ENCODE assay signal across 23 cellular contexts in the genomic region with DNA sequence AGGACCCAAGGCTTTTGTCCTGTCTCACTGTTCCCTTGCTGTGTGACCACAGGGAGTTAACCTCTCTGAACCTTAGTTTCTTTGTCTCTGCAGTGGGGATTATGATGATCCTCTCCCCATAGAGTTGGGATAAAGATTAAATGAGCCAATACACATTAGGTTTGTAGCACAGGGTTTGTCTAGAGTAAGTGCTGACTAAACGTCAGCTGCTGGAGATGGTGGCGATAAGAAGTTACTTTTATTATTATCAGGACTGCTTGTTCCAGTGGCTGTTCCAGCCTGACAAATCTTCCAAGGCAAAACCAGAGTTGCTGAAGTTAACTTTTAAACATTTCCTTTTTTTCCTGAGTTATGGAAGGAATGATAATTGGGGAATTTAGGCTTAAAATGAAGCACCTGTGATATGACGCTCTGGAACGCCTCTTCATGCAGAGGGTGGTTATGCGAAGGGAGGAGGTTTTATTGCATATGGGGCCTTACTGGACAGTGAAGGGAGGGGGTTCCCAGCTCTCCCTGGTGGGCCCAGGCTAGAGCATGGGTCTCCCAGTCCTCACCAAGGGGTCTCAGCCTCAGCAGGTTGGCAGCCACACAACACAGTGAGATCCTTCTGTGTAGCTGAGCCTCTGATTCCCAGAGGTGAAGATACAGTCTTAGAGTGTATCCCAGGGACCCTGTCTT. TPM values are rescaled to one million over a fixed set of nuclear protein-coding genes. Genes with fewer than 3 reads are reported as not detected.
DNase-seq lines count a peak whose midpoint lies in the region; ATAC-seq and FAIRE-seq lines count a peak whose summit lies in the region.
"Had no signal": no experiment of that assay in that cellular context is flagged by ENCODE, and none has a peak within 500 bp of the region (broad histone marks: within the 10 kb centered on the region; RNA-seq: fewer than 3 reads in every experiment).

No MANE protein-coding gene starts in this region.

- H3K4me1 Mint-ChIP-seq in immature natural killer cell (peaks cover 91 to 95% of the 10 kb centered on the region in 2 donors), T-cell (peaks cover 12 to 53% (median 15%) of the 10 kb centered on the region in 3 donors)
- peaks cover 92% of the 10 kb centered on the region for H3K4me1 Mint-ChIP-seq in stimulated activated memory B cell treated with anti-CD40 and anti-IgM and Interleukin-4, amounts not matched to agents 10 μg/mL and 1 μg/mL and 100 μg/mL, for 72 hours

- POLR2A ChIA-PET in T-cell (lab: Charles Lee), result no interaction called here

- H3K27me3 Mint-ChIP-seq in immature natural killer cell (ENCODE audit: low read depth in 3 of 3), result peaks cover 12 to 32% (median 12%) of the 10 kb centered on the region in 3 donors
- H3K27me3 Mint-ChIP-seq in stimulated activated memory B cell treated with anti-CD40 and anti-IgM and Interleukin-4, amounts not matched to agents 10 μg/mL and 1 μg/mL and 100 μg/mL, for 72 hours, result no peaks in the 10 kb centered on the region
- H3K27me3 Mint-ChIP-seq in T-cell, result peaks cover 0 to 7% of the 10 kb centered on the region in 2 donors
- H3K27me3 Mint-ChIP-seq: activated CD4-positive, alpha-beta T cell treated with anti-CD3 and anti-CD28 coated beads for 36 hours had no signal

- CTCF ChIA-PET in T-cell (lab: Charles Lee), result no interaction called here

- peak; percentile 26 for FAIRE-seq in GM19239 (lab: Jason Lieb, UNC)

- H3K27ac Mint-ChIP-seq in immature natural killer cell, result peak overlapping the region; percentile 96 to 100 (median 99)
- peak overlapping the region; percentile 99 for H3K27ac Mint-ChIP-seq in stimulated activated memory B cell treated with anti-CD40 and anti-IgM and Interleukin-4, amounts not matched to agents 10 μg/mL and 1 μg/mL and 100 μg/mL, for 72 hours
- no peak overlapping the region for H3K27ac Mint-ChIP-seq in T-cell
- H3K27ac Mint-ChIP-seq: activated CD4-positive, alpha-beta T cell treated with anti-CD3 and anti-CD28 coated beads for 36 hours; activated T-cell treated with anti-CD3 and anti-CD28 coated beads, Interleukin-2, amount 50 U/mL, for 72 hours; HFFc6 had no signal

- peaks cover 0 to 3% (median 0%) of the 10 kb centered on the region in 3 donors for H3K36me3 Mint-ChIP-seq in immature natural killer cell
- peaks cover 50% of the 10 kb centered on the region for H3K36me3 Mint-ChIP-seq in stimulated activated memory B cell treated with anti-CD40 and anti-IgM and Interleukin-4, amounts not matched to agents 10 μg/mL and 1 μg/mL and 100 μg/mL, for 72 hours
- H3K36me3 Mint-ChIP-seq in T-cell, result no peaks in the 10 kb centered on the region

- DNase-seq in GM19239 (ENCODE audit: insufficient read length, low spot score) (no peak), OCI-M1 (lab: John Stamatoyannopoulos, UW) (peak; percentile 37), immature natural killer cell (no peak), T-cell (no peak), dermis blood vessel endothelial cell (no peak), NCI-H510A (lab: John Stamatoyannopoulos, UW) (no peak), T1000 (lab: John Stamatoyannopoulos, UW) (no peak)
- DNase-seq: activated CD4-positive, alpha-beta T cell treated with anti-CD3 and anti-CD28 coated beads for 36 hours; activated naive CD4-positive, alpha-beta T cell treated with anti-CD3 and anti-CD28 coated beads, Interleukin-2, amount 50 U/mL, for 16 hours; activated T-cell treated with anti-CD3 and anti-CD28 coated beads, Interleukin-2, amount 50 U/mL, for 72 hours; anterior cingulate cortex; DMS53; dorsolateral prefrontal cortex; head of caudate nucleus; HFFc6; left colon; midbrain; NCI-H1092 treated with DMSO at 0.1 percent for 48 hours; NCI-H2029; NCI-H446; psoas muscle had no signal

- H3K4me3 Mint-ChIP-seq in immature natural killer cell (peak overlapping the region in 4 of 5 donors; percentile 24 to 56 (median 43)), T-cell (no peak overlapping the region)
- H3K4me3 Mint-ChIP-seq in stimulated activated memory B cell treated with anti-CD40 and anti-IgM and Interleukin-4, amounts not matched to agents 10 μg/mL and 1 μg/mL and 100 μg/mL, for 72 hours, result peak overlapping the region; percentile 19
- H3K4me3 Mint-ChIP-seq: activated CD4-positive, alpha-beta T cell treated with anti-CD3 and anti-CD28 coated beads for 36 hours; activated T-cell treated with anti-CD3 and anti-CD28 coated beads, Interleukin-2, amount 50 U/mL, for 72 hours; HFFc6 had no signal

- no peak for ATAC-seq in stimulated activated memory B cell treated with anti-CD40 and anti-IgM and Interleukin-4, amounts not matched to agents 10 μg/mL and 1 μg/mL and 100 μg/mL, for 72 hours
- no peak for ATAC-seq in T-cell (replicated peaks in 1 of 4)
- ATAC-seq: activated CD4-positive, alpha-beta T cell treated with anti-CD3 and anti-CD28 coated beads for 36 hours; activated T-cell treated with anti-CD3 and anti-CD28 coated beads, Interleukin-2, amount 50 U/mL, for 72 hours; left colon; psoas muscle had no signal

- H3K9me3 Mint-ChIP-seq in immature natural killer cell (peaks cover 0 to 2% (median 0%) of the 10 kb centered on the region in 6 donors), T-cell (no peaks in the 10 kb centered on the region)
- H3K9me3 Mint-ChIP-seq in stimulated activated memory B cell treated with anti-CD40 and anti-IgM and Interleukin-4, amounts not matched to agents 10 μg/mL and 1 μg/mL and 100 μg/mL, for 72 hours, result no peaks in the 10 kb centered on the region
- H3K9me3 Mint-ChIP-seq: HFFc6 had no signal

RNA-seq across cellular contexts. Expression of gene PLCG2, which starts 35.8 kb away (rescaled TPM):
- polyA plus RNA-seq in immature natural killer cell, result 10 to 100 TPM; 24.4 to 91.6 (median 46.4) TPM
- total RNA-seq in T-cell (10 to 100 TPM in 4 of 5 donors, 1 to 10 TPM in 1; 7.5 to 27.1 (median 12.1) TPM), dermis blood vessel endothelial cell (23.2 and 23.5 TPM in 2 replicates)
- polyA plus RNA-seq: neural cell had no signal

Comparison
In these comparisons a context has a peak if more than half of its experiments do, and no peak if none do; other contexts are left out.
1. H3K27ac Mint-ChIP-seq: peak in immature natural killer cell (6 of 6) and stimulated activated memory B cell treated with anti-CD40 and anti-IgM and Interleukin-4, amounts not matched to agents 10 μg/mL and 1 μg/mL and 100 μg/mL, for 72 hours (single experiment); none in T-cell (0 of 2).
2. H3K4me3 Mint-ChIP-seq: peak in immature natural killer cell (4 of 5) and stimulated activated memory B cell treated with anti-CD40 and anti-IgM and Interleukin-4, amounts not matched to agents 10 μg/mL and 1 μg/mL and 100 μg/mL, for 72 hours (single experiment); none in T-cell (0 of 3).